In the genomic region with DNA sequence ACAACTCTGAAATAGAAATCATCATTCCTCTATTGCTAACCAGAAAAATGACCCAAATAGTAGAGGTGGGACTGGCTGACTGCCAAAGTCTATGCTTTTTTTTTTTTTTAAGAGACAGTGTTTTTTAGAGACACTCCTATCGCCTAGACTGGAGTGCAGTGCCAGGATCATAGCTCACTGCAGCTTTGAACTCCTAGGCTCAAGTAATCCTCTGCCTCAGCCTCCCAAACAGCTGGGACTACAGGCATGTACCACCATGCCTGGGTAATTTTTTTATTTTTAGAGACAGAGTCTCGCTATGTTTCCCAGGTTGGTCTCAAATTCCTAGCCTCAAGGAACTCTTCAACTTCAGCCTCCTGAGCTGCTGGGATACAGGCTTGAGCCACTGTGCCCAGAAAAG, we compare ENCODE assay signal across 20 cellular contexts.
"Had no signal": no experiment of that assay in that cellular context is flagged by ENCODE, and none has a peak within 500 bp of the region (broad histone marks: within the 10 kb centered on the region; RNA-seq: fewer than 3 reads in every experiment).

No MANE protein-coding gene starts in this region.

- H3K9me3 ChIP-seq: adrenal gland, Peyer's patch had no signal

- H3K27me3 ChIP-seq: adrenal gland, Peyer's patch had no signal

- H3K4me1 ChIP-seq: Peyer's patch had no signal

- H3K4me3 ChIP-seq: adrenal gland, Peyer's patch had no signal

- DNase-seq: activated B cell treated with CpG ODN at 0.5 μM for 24 hours; activated CD4-positive, alpha-beta T cell treated with anti-CD3 and anti-CD28 coated beads for 1 hour; activated CD4-positive, alpha-beta T cell treated with anti-CD3 and anti-CD28 coated beads, Interleukin-2, amount 10 ng/mL, durations not matched to agents 24 days and 14 days; activated CD4-positive, alpha-beta T cell treated with anti-CD3 and anti-CD28 coated beads, Interleukin-2, amount 50 U/mL, for 48 hours; activated CD8-positive, alpha-beta memory T cell treated with anti-CD3 and anti-CD28 coated beads for 24 hours; activated gamma-delta T cell treated with Interleukin-2 at 50 U/mL for 16 hours; activated naive CD4-positive, alpha-beta T cell treated with anti-CD3 and anti-CD28 coated beads, Interleukin-2, amount 50 U/mL, for 16 hours; activated naive CD8-positive, alpha-beta T cell treated with anti-CD3 and anti-CD28 coated beads, Interleukin-2, amount 10 ng/mL, durations not matched to agents 7 days and 5 days; activated T-cell treated with anti-CD3 and anti-CD28 coated beads, Interleukin-2, amount 50 U/mL, for 48 hours; anterior cingulate cortex; KG1; NCI-H1048; NCI-H1930; NCI-H446; NCI-H526; NCI-H774; Peyer's patch; SHP77; T-helper 9 cell had no signal

- H3K27ac ChIP-seq: adrenal gland, Peyer's patch had no signal
